8 cellular contexts compared by ENCODE assay signal in genomic region chr12:54853933-54854538, GRCh38. TPM values are rescaled to one million over a fixed set of nuclear protein-coding genes. Genes with fewer than 3 reads are reported as not detected.
DNase-seq lines count a peak whose midpoint lies in the region; ATAC-seq and TF ChIP-seq lines count a peak whose summit lies in the region.

Gene MUCL1, plus strand, starts transcription at chr12:54854516. Its CDS starts 67 bp downstream, at chr12:54854583.

- H3K27ac ChIP-seq in lower lobe of right lung = no peak within 1 kb of the TSS

- intact Hi-C loops in lower lobe of right lung (cut with DNase I) = no loop called here

- ATAC-seq in GM18909 (IDR thresholded peaks at IDR 0.05; ENCODE audit: poor library complexity, unreplicated experiment) (peak; percentile 98), HG03135 (IDR thresholded peaks at IDR 0.05; ENCODE audit: unreplicated experiment) (peak; percentile 98), lower lobe of right lung (peak; percentile 91 to 95)

- DNase-seq in AG09319 (ENCODE audit: extremely low read depth, low read depth) (peak; percentile 7), NCI-H2171 treated with DMSO at 0.1 percent for 48 hours (lab: John Stamatoyannopoulos, UW) (peak; percentile 54), cardiac fibroblast (ENCODE audit: low read depth in 2 of 2) (peak; percentile 79 to 89), lower lobe of right lung (no peak)
- DNase-seq in stimulated activated CD8-positive, alpha-beta memory T cell treated with anti-CD3 and anti-CD28 coated beads, Interleukin-4, amount 100 ng/mL, for 24 hours (ENCODE audit: low read depth) = peak; percentile 48

- no peaks in the 10 kb centered on the region for H3K4me1 ChIP-seq in lower lobe of right lung

- H3K4me3 ChIP-seq in WI38 (ENCODE audit: low read depth, low read length) (no peak within 1 kb of the TSS), cardiac fibroblast (replicated peaks in 1 of 2; ENCODE audit: low read depth in 2 of 2, low read length in 2 of 2) (no peak within 1 kb of the TSS), lower lobe of right lung (no peak within 1 kb of the TSS)

- H3K36me3 ChIP-seq in lower lobe of right lung = no peaks in the 10 kb centered on the region

- TF ChIP-seq CTCF in AG09319 (IDR thresholded peaks at IDR 0.05; ENCODE audit: low read depth, low read length) (peak; percentile 87), WI38 (IDR thresholded peaks at IDR 0.05; ENCODE audit: low read depth, low read length) (peak; percentile 71), cardiac fibroblast (IDR thresholded peaks at IDR 0.05; ENCODE audit: low read depth, low read length) (peak; percentile 88), lower lobe of right lung (IDR thresholded peaks at IDR 0.05) (peak; percentile 81)

- H3K27me3 ChIP-seq in lower lobe of right lung (ENCODE audit: low read depth) = no peaks in the 10 kb centered on the region

- H3K9me3 ChIP-seq in lower lobe of right lung = no peaks in the 10 kb centered on the region

RNA-seq across cellular contexts. Expression of gene MUCL1, which starts in this region (rescaled TPM):
- total RNA-seq in lower lobe of right lung = not detected

Comparison
In these comparisons a context has a peak if more than half of its experiments do, and no peak if none do; other contexts are left out.
1. Peak in ATAC-seq in lower lobe of right lung; RNA of the gene not detected or under 1 TPM.